Comparison of ENCODE assay signal across 34 cellular contexts in the genomic region with DNA sequence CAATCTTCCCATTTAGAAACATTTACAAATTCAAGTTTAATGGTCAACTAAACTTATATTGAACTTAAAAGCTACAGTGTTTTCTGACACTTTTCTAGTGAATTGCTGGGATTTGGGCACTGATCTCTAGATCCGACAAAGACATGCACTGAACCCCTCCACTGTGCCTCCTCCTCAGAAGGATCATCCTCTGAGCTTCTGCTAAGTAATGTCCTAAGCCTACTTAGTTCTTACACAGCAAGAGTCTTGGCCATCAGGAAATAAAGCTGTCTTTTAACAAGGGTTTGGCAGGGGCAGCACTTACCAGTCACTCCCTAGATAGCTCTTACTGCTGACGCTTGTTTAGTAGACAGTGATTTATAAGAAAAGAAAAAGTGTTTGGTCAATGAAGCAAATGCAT. TPM values are rescaled to one million over a fixed set of nuclear protein-coding genes. Genes with fewer than 3 reads are reported as not detected.
"Had no signal": no experiment of that assay in that cellular context is flagged by ENCODE, and none has a peak within 500 bp of the region (broad histone marks: within the 10 kb centered on the region; RNA-seq: fewer than 3 reads in every experiment).

No MANE protein-coding gene starts in this region.

- H3K9me3 ChIP-seq: left lung, lower lobe of right lung, neutrophil, psoas muscle, right atrium auricular region, right lobe of liver, tibial nerve, uterus had no signal

- H3K27me3 ChIP-seq: left lung, neutrophil, right atrium auricular region, right lobe of liver, tibial nerve, uterus had no signal

- H3K27me3 Mint-ChIP-seq: stimulated activated naive CD8-positive, alpha-beta T cell treated with anti-CD3 and anti-CD28 coated beads, Interleukin-15, amount 100 ng/mL, for 72 hours had no signal

- ATAC-seq: left colon; left lung; lower lobe of right lung; naive thymus-derived CD8-positive, alpha-beta T cell; psoas muscle; right lobe of liver; stimulated activated memory B cell treated with anti-CD40 and anti-IgM and Interleukin-4, amounts not matched to agents 10 μg/mL and 1 μg/mL and 100 μg/mL, for 72 hours; stimulated activated naive CD8-positive, alpha-beta T cell treated with anti-CD3 and anti-CD28 coated beads, Interleukin-15, amount 100 ng/mL, for 72 hours had no signal

- H3K4me1 ChIP-seq: left lung, lower lobe of right lung, parathyroid adenoma, psoas muscle, right atrium auricular region, right lobe of liver, tibial nerve, uterus had no signal

- H3K36me3 ChIP-seq: left lung, lower lobe of right lung, neutrophil, right atrium auricular region, right lobe of liver, tibial nerve, uterus had no signal

- FAIRE-seq: islet of Langerhans, kidney had no signal

- H3K27ac ChIP-seq: left lung, lower lobe of right lung, neutrophil, parathyroid adenoma, psoas muscle, right atrium auricular region, right lobe of liver, tibial nerve, uterus had no signal

- DNase-seq: hypothalamus; immature natural killer cell; kidney; left colon; lower lobe of right lung; mammary epithelial cell; mesenchymal stem cell; naive thymus-derived CD8-positive, alpha-beta T cell; occipital lobe; psoas muscle; right lobe of liver; stimulated activated CD4-positive, alpha-beta T cell treated with anti-CD3 and anti-CD28 coated beads, Interleukin-1b, Interleukin-23, amount 100 ng/mL, for 48 hours; stimulated activated CD4-positive, alpha-beta T cell treated with anti-CD3 and anti-CD28 coated beads, Interleukin-2, amount 100 ng/mL, for 48 hours; stimulated activated CD4-positive, alpha-beta T cell treated with anti-CD3 and anti-CD28 coated beads, Interleukin-4, amount 100 ng/mL, for 4 hours; stimulated activated CD8-positive, alpha-beta memory T cell treated with anti-CD3 and anti-CD28 coated beads, Interleukin-4, amount 100 ng/mL, for 48 hours; stimulated activated naive CD4-positive, alpha-beta T cell treated with Interleukin-2 at 50 U/mL for 16 hours; stimulated activated naive CD8-positive, alpha-beta T cell treated with anti-CD3 and anti-CD28 coated beads, Interleukin-15, amount 100 ng/mL, for 72 hours; substantia nigra; uterus had no signal

- H3K4me1 Mint-ChIP-seq: immature natural killer cell; naive thymus-derived CD8-positive, alpha-beta T cell; nephron; neural crest cell; stimulated activated naive CD8-positive, alpha-beta T cell treated with anti-CD3 and anti-CD28 coated beads, Interleukin-15, amount 100 ng/mL, for 72 hours had no signal

- H3K9me3 Mint-ChIP-seq: immature natural killer cell; naive thymus-derived CD8-positive, alpha-beta T cell; nephron; neural crest cell; stimulated activated memory B cell treated with anti-CD40 and anti-IgM and Interleukin-4, amounts not matched to agents 10 μg/mL and 1 μg/mL and 100 μg/mL, for 72 hours; stimulated activated naive CD8-positive, alpha-beta T cell treated with anti-CD3 and anti-CD28 coated beads, Interleukin-15, amount 100 ng/mL, for 72 hours; type B pancreatic cell had no signal

- H3K4me3 Mint-ChIP-seq: immature natural killer cell; naive thymus-derived CD8-positive, alpha-beta T cell; nephron; neural crest cell; stimulated activated memory B cell treated with anti-CD40 and anti-IgM and Interleukin-4, amounts not matched to agents 10 μg/mL and 1 μg/mL and 100 μg/mL, for 72 hours; stimulated activated naive CD8-positive, alpha-beta T cell treated with anti-CD3 and anti-CD28 coated beads, Interleukin-15, amount 100 ng/mL, for 72 hours; type B pancreatic cell had no signal

- H3K27ac Mint-ChIP-seq: immature natural killer cell; naive thymus-derived CD8-positive, alpha-beta T cell; nephron; stimulated activated memory B cell treated with anti-CD40 and anti-IgM and Interleukin-4, amounts not matched to agents 10 μg/mL and 1 μg/mL and 100 μg/mL, for 72 hours; stimulated activated naive CD8-positive, alpha-beta T cell treated with anti-CD3 and anti-CD28 coated beads, Interleukin-15, amount 100 ng/mL, for 72 hours; type B pancreatic cell had no signal

- H3K36me3 Mint-ChIP-seq: immature natural killer cell; stimulated activated memory B cell treated with anti-CD40 and anti-IgM and Interleukin-4, amounts not matched to agents 10 μg/mL and 1 μg/mL and 100 μg/mL, for 72 hours had no signal

- H3K4me3 ChIP-seq: left lung, lower lobe of right lung, psoas muscle, right atrium auricular region, right lobe of liver, smooth muscle cell, tibial nerve, uterus had no signal

RNA-seq across cellular contexts. Expression of a gene that starts 50.5 kb away (rescaled TPM):
- total RNA-seq: left colon; liver; mammary epithelial cell; mucosa of gallbladder; naive thymus-derived CD8-positive, alpha-beta T cell; neural crest cell; osteocyte; posterior vena cava; psoas muscle; right lobe of liver; smooth muscle cell; tibial nerve had no signal
- polyA plus RNA-seq: liver; mammary epithelial cell; naive thymus-derived CD8-positive, alpha-beta T cell; psoas muscle; smooth muscle cell had no signal
